In genomic region chr14:93150227-93151206, GRCh38 we compare ENCODE assay signal across 11 cellular contexts. TPM values are rescaled to one million over a fixed set of nuclear protein-coding genes. Genes with fewer than 3 reads are reported as not detected.
A peak's percentile ranks its signal among the peaks of the same experiment; 100 is the strongest.
DNase-seq lines count a peak whose midpoint lies in the region; ATAC-seq, FAIRE-seq and TF ChIP-seq lines count a peak whose summit lies in the region.
"Had no signal": no experiment of that assay in that cellular context is flagged by ENCODE, and none has a peak within 500 bp of the region (broad histone marks: within the 10 kb centered on the region; RNA-seq: fewer than 3 reads in every experiment).

No MANE protein-coding gene starts in this region.

- peak; percentile 37 for ATAC-seq in Right ventricle myocardium inferior
- ATAC-seq in GM12878 = no peak; the same call in 2 of the 3 replicates
- peak; percentile 81 for ATAC-seq in left lobe of liver
- no peak for ATAC-seq in HG03457 (IDR thresholded peaks at IDR 0.05; ENCODE audit: unreplicated experiment)

- H3K9ac ChIP-seq in GM12878 (ENCODE audit: control insufficient read depth, insufficient read depth, low read length) = no peak overlapping the region

- H3K27me3 ChIP-seq in GM12878 (replicated peaks in 1 of 2; ENCODE audit: control insufficient read depth in 2 of 2, insufficient read depth in 2 of 2, low read length in 1 of 2) = no peaks in the 10 kb centered on the region

- no peaks in the 10 kb centered on the region for H3K9me3 ChIP-seq in GM12878 (replicated peaks; ENCODE audit: control insufficient read depth, insufficient read depth, low read length)

- TF ChIP-seq POLR2A in GM12878 (IDR thresholded peaks at IDR 0.05; ENCODE audit: low read depth, low read length) = no peak

- no peak for DNase-seq in Right ventricle myocardium inferior (ENCODE audit: missing footprints)
- DNase-seq in cardiac septum (ENCODE audit: low spot score) = no peak
- no peak for DNase-seq in GM12878 (ENCODE audit: low read depth, low spot score)
- peak; percentile 63 for DNase-seq in left lobe of liver (ENCODE audit: low spot score)
- DNase-seq in NCI-H2081 (lab: John Stamatoyannopoulos, UW) = no peak
- DNase-seq in immature natural killer cell = no peak
- DNase-seq in coronary artery (ENCODE audit: low spot score) = no peak
- DNase-seq: activated naive CD4-positive, alpha-beta T cell treated with Interleukin-2 at 50 U/mL for 16 hours; NCI-H524 had no signal

- H3K27ac Mint-ChIP-seq in immature natural killer cell = no peak overlapping the region

- BruUV-seq in GM12878 (replicated peaks; lab: Mats Ljungman, UMichigan) = no TSS peak

- H3K27me3 Mint-ChIP-seq in immature natural killer cell (ENCODE audit: low read depth in 3 of 3) = peaks cover 0 to 2% (median 2%) of the 10 kb centered on the region in 3 donors

- H3K4me1 Mint-ChIP-seq in immature natural killer cell = no peaks in the 10 kb centered on the region

- POLR2A ChIA-PET in GM12878 (lab: Charles Lee) = no interaction called here

- FAIRE-seq in GM12878 (lab: Jason Lieb, UNC) = no peak
- FAIRE-seq: H54 had no signal

- no peaks in the 10 kb centered on the region for H3K9me3 Mint-ChIP-seq in immature natural killer cell

- H3K4me3 Mint-ChIP-seq in immature natural killer cell = no peak overlapping the region

- in situ Hi-C loops in GM12878 (cut with MboI) = no loop called here

- H2AFZ ChIP-seq in GM12878 (ENCODE audit: control insufficient read depth, low read depth, low read length) = no peak overlapping the region

- RAD21 ChIA-PET in GM12878 (lab: Charles Lee; ENCODE audit: unreplicated experiment) = no interaction called here

- H3K36me3 ChIP-seq in GM12878 (ENCODE audit: control insufficient read depth in 2 of 2, insufficient read depth in 2 of 2, low read length in 1 of 2) = no peaks in the 10 kb centered on the region

- no peaks in the 10 kb centered on the region for H3K36me3 Mint-ChIP-seq in immature natural killer cell

- no peak overlapping the region for H3K27ac ChIP-seq in GM12878 (ENCODE audit: control insufficient read depth, insufficient read depth)
- H3K27ac ChIP-seq in coronary artery = no peak overlapping the region

- no peak for TF ChIP-seq RAD21 in GM12878 (IDR thresholded peaks at IDR 0.05; ENCODE audit: insufficient read depth, low read depth, low read length)

- H3K79me2 ChIP-seq in GM12878 (ENCODE audit: control insufficient read depth, insufficient read depth, low read length) = no peaks in the 10 kb centered on the region

- intact Hi-C loops in Right ventricle myocardium inferior (cut with DNase I) = no loop called here
- intact Hi-C loops in cardiac septum (cut with DNase I) = no loop called here
- intact Hi-C loops in GM12878 (cut with micrococcal nuclease; ENCODE audit: unreplicated experiment) = no loop called here

- H3K4me3 ChIP-seq in GM12878 = no peak overlapping the region
- no peak overlapping the region for H3K4me3 ChIP-seq in coronary artery

- H4K20me1 ChIP-seq in GM12878 (ENCODE audit: control insufficient read depth, insufficient read depth) = no peaks in the 10 kb centered on the region

- H3K4me1 ChIP-seq in GM12878 (ENCODE audit: control insufficient read depth, insufficient read depth, low read length) = peaks cover 4% of the 10 kb centered on the region; the same call in 1 of the 2 replicates

- SMC1A ChIA-PET in GM12878 (lab: Charles Lee; ENCODE audit: uncharacterized antibody, unreplicated experiment) = no interaction called here

- TF ChIP-seq EP300 in GM12878 (IDR thresholded peaks at IDR 0.05; ENCODE audit: borderline replicate concordance in 1 of 2, control insufficient read depth in 1 of 2, low read depth in 2 of 2, low read length in 2 of 2) = no peak

- CTCF ChIA-PET in GM12878 (lab: Yijun Ruan, JAX) = interaction anchor here (1.0 to 2.3 kb wide), 5 partner anchors 10 to 37 kb away, joined by 3 to 7 read pairs (median 3); no protein-coding TSS in a partner anchor

- 0 out of 2 replicates have a peak overlapping the region, but pooled peaks have one; percentile 15 for H3K4me2 ChIP-seq in GM12878 (ENCODE audit: control insufficient read depth, insufficient read depth)

- WGBS in GM12878 (ENCODE audit: insufficient coverage, insufficient replicate concordance, low lambda C conversion rate, missing lambda C conversion rate) = 47% methylated on average over 16 of the region's 16 CpGs

- TF ChIP-seq CTCF in GM12878 (IDR thresholded peaks at IDR 0.05 in 2 of 3, conservative IDR thresholded peaks at IDR 0.05 in 1 of 3; ENCODE audit: control insufficient read depth in 2 of 3, extremely low read depth in 1 of 3, insufficient read depth in 1 of 3, low read depth in 3 of 3, low read length in 3 of 3) = no peak
- TF ChIP-seq CTCF in coronary artery (IDR thresholded peaks at IDR 0.05) = no peak

RNA-seq across cellular contexts. Expression of gene MOAP1, which starts 34.2 kb away (rescaled TPM):
- total RNA-seq in Right ventricle myocardium inferior (52.5 TPM), cardiac septum (58.1 TPM), GM12878 (2014; rRNA removed) (14.2 and 18.1 TPM in 2 replicates), GM12878 (2014; rRNA removed; fragmentation: Illumina TruSeq; extraction: Trizol) (11.9 and 13.5 TPM in 2 replicates), GM12878 (2021) (12.1 and 12.5 TPM in 2 replicates), left lobe of liver (10.4 TPM)
- total RNA-seq in GM12878 (2013; cell fraction: nucleolus; rRNA removed) = 24.9 and 26.0 TPM in 2 replicates
- 15.7 TPM for polyA plus RNA-seq in GM12878 (2011; ENCODE audit: low read depth)
- polyA plus RNA-seq in GM12878 (2011; rRNA removed) (51.9 and 59.0 TPM in 2 replicates), GM12878 (2014; fragmentation: Illumina TruSeq; extraction: Trizol) (10.3 and 13.8 TPM in 2 replicates), GM12878 (2014; fragmentation: Nextera tagmentation; extraction: Ambion mirVana) (1 to 10 TPM; 3.1 to 5.2 TPM), GM12878 (2014; rRNA removed) (15.4 and 17.2 TPM in 2 replicates), GM12878 (2016; fragmentation: Nextera tagmentation; extraction: Ambion mirVana) (1 to 10 TPM; 7.7 to 8.0 TPM), immature natural killer cell (100 to 1,000 TPM in 1 of 3 donors, 10 to 100 TPM in 2; 68.0 to 124 (median 90.4) TPM)
- 34.8 and 37.1 TPM in 2 replicates for polyA plus RNA-seq in GM12878 (2011; cell fraction: cytosol; rRNA removed)
- 19.4 and 23.4 TPM in 2 replicates for polyA plus RNA-seq in GM12878 (2011; cell fraction: nucleus; rRNA removed)
- 17.4 and 18.1 TPM in 2 replicates for polyA plus RNA-seq in GM12878 (2012)
- 18.0 and 20.8 TPM in 2 replicates for polyA minus RNA-seq in GM12878 (2011; rRNA and poly(A)+ RNA removed)
- polyA minus RNA-seq in GM12878 (2011; cell fraction: cytosol; rRNA and poly(A)+ RNA removed) = 10.0 and 10.5 TPM in 2 replicates
- polyA minus RNA-seq in GM12878 (2011; cell fraction: nucleus; rRNA and poly(A)+ RNA removed) = 10.6 and 13.4 TPM in 2 replicates

RNA-seq across cellular contexts. Expression of gene LYSET, which starts 34.6 kb away (rescaled TPM):
- 23.0 TPM for total RNA-seq in Right ventricle myocardium inferior
- total RNA-seq in cardiac septum = 17.3 TPM
- 16.2 and 18.2 TPM in 2 replicates for total RNA-seq in GM12878 (2013; cell fraction: nucleolus; rRNA removed)
- total RNA-seq in GM12878 (2014; rRNA removed) = 12.6 and 14.8 TPM in 2 replicates
- total RNA-seq in GM12878 (2014; rRNA removed; fragmentation: Illumina TruSeq; extraction: Trizol) = 10.9 and 14.4 TPM in 2 replicates
- 15.4 and 16.6 TPM in 2 replicates for total RNA-seq in GM12878 (2021)
- 13.1 TPM for polyA plus RNA-seq in GM12878 (2011; ENCODE audit: low read depth)
- 29.5 and 34.7 TPM in 2 replicates for polyA plus RNA-seq in GM12878 (2011; rRNA removed)
- polyA plus RNA-seq in GM12878 (2011; cell fraction: cytosol; rRNA removed) = 12.5 and 17.6 TPM in 2 replicates
- polyA plus RNA-seq in GM12878 (2011; cell fraction: nucleus; rRNA removed) = 8.6 and 12.3 TPM in 2 replicates
- 12.0 and 12.7 TPM in 2 replicates for polyA plus RNA-seq in GM12878 (2012)
- 16.0 and 24.1 TPM in 2 replicates for polyA plus RNA-seq in GM12878 (2014; fragmentation: Illumina TruSeq; extraction: Trizol)
- 10 to 100 TPM; 33.4 to 34.5 TPM for polyA plus RNA-seq in GM12878 (2014; fragmentation: Nextera tagmentation; extraction: Ambion mirVana)
- polyA plus RNA-seq in GM12878 (2014; rRNA removed) = 11.1 and 11.9 TPM in 2 replicates
- 10 to 100 TPM; 26.5 to 30.1 TPM for polyA plus RNA-seq in GM12878 (2016; fragmentation: Nextera tagmentation; extraction: Ambion mirVana)
- polyA minus RNA-seq in GM12878 (2011; rRNA and poly(A)+ RNA removed) = 12.7 and 13.1 TPM in 2 replicates
- 0.94 and 7.8 TPM in 2 replicates for polyA minus RNA-seq in GM12878 (2011; cell fraction: cytosol; rRNA and poly(A)+ RNA removed)
- polyA minus RNA-seq in GM12878 (2011; cell fraction: nucleus; rRNA and poly(A)+ RNA removed) = 7.9 and 12.0 TPM in 2 replicates
- total RNA-seq in left lobe of liver = 8.1 TPM
- polyA plus RNA-seq in immature natural killer cell = 10 to 100 TPM; 29.9 to 31.8 (median 30.3) TPM

RNA-seq across cellular contexts. Expression of gene ITPK1, which starts 34.8 kb away (rescaled TPM):
- total RNA-seq in Right ventricle myocardium inferior (123 TPM), cardiac septum (77.1 TPM), GM12878 (2014; rRNA removed) (23.5 and 26.5 TPM in 2 replicates), GM12878 (2014; rRNA removed; fragmentation: Illumina TruSeq; extraction: Trizol) (15.9 and 21.9 TPM in 2 replicates), GM12878 (2021) (56.1 and 57.9 TPM in 2 replicates), left lobe of liver (61.3 TPM)
- 27.6 and 44.1 TPM in 2 replicates for total RNA-seq in GM12878 (2013; cell fraction: nucleolus; rRNA removed)
- 10.8 TPM for polyA plus RNA-seq in GM12878 (2011; ENCODE audit: low read depth)
- polyA plus RNA-seq in GM12878 (2011; rRNA removed) (33.3 and 73.2 TPM in 2 replicates), GM12878 (2014; fragmentation: Illumina TruSeq; extraction: Trizol) (21.9 and 36.4 TPM in 2 replicates), GM12878 (2014; fragmentation: Nextera tagmentation; extraction: Ambion mirVana) (1 to 10 TPM; 1.3 to 2.1 TPM), GM12878 (2014; rRNA removed) (36.2 and 36.3 TPM in 2 replicates), GM12878 (2016; fragmentation: Nextera tagmentation; extraction: Ambion mirVana) (10 to 100 TPM; 24.5 to 27.5 TPM), immature natural killer cell (10 to 100 TPM; 19.5 to 53.0 (median 21.7) TPM)
- 73.7 and 83.9 TPM in 2 replicates for polyA plus RNA-seq in GM12878 (2011; cell fraction: cytosol; rRNA removed)
- 69.1 and 75.9 TPM in 2 replicates for polyA plus RNA-seq in GM12878 (2011; cell fraction: nucleus; rRNA removed)
- polyA plus RNA-seq in GM12878 (2012) = 22.0 and 26.6 TPM in 2 replicates
- polyA minus RNA-seq in GM12878 (2011; rRNA and poly(A)+ RNA removed) = 137 and 139 TPM in 2 replicates
- polyA minus RNA-seq in GM12878 (2011; cell fraction: cytosol; rRNA and poly(A)+ RNA removed) = 32.7 and 33.5 TPM in 2 replicates
- 38.8 and 49.5 TPM in 2 replicates for polyA minus RNA-seq in GM12878 (2011; cell fraction: nucleus; rRNA and poly(A)+ RNA removed)

RNA-seq across cellular contexts. Expression of gene GON7, which starts 56.3 kb away (rescaled TPM):
- total RNA-seq in Right ventricle myocardium inferior (15.6 TPM), cardiac septum (11.8 TPM), GM12878 (2014; rRNA removed) (33.4 and 37.0 TPM in 2 replicates), GM12878 (2014; rRNA removed; fragmentation: Illumina TruSeq; extraction: Trizol) (29.2 and 32.6 TPM in 2 replicates), GM12878 (2021) (18.5 and 21.6 TPM in 2 replicates), left lobe of liver (5.0 TPM)
- total RNA-seq in GM12878 (2013; cell fraction: nucleolus; rRNA removed) = 6.7 and 10.1 TPM in 2 replicates
- polyA plus RNA-seq in GM12878 (2011; ENCODE audit: low read depth) = 4.7 TPM
- polyA plus RNA-seq in GM12878 (2011; rRNA removed) (40.3 and 59.8 TPM in 2 replicates), GM12878 (2014; fragmentation: Illumina TruSeq; extraction: Trizol) (27.2 and 30.5 TPM in 2 replicates), GM12878 (2014; fragmentation: Nextera tagmentation; extraction: Ambion mirVana) (10 to 100 TPM; 25.9 to 31.2 TPM), GM12878 (2014; rRNA removed) (34.5 and 35.2 TPM in 2 replicates), GM12878 (2016; fragmentation: Nextera tagmentation; extraction: Ambion mirVana) (10 to 100 TPM; 53.6 to 59.0 TPM), immature natural killer cell (10 to 100 TPM; 22.1 to 24.8 (median 22.4) TPM)
- 12.3 and 14.2 TPM in 2 replicates for polyA plus RNA-seq in GM12878 (2011; cell fraction: cytosol; rRNA removed)
- 14.3 and 15.4 TPM in 2 replicates for polyA plus RNA-seq in GM12878 (2011; cell fraction: nucleus; rRNA removed)
- 13.2 and 14.7 TPM in 2 replicates for polyA plus RNA-seq in GM12878 (2012)
- 6.2 and 6.9 TPM in 2 replicates for polyA minus RNA-seq in GM12878 (2011; rRNA and poly(A)+ RNA removed)
- 5.7 and 7.5 TPM in 2 replicates for polyA minus RNA-seq in GM12878 (2011; cell fraction: cytosol; rRNA and poly(A)+ RNA removed)
- polyA minus RNA-seq in GM12878 (2011; cell fraction: nucleus; rRNA and poly(A)+ RNA removed) = 6.9 and 10.0 TPM in 2 replicates

RNA-seq across cellular contexts. Expression of gene UBR7, which starts 56.5 kb away (rescaled TPM):
- total RNA-seq in Right ventricle myocardium inferior (20.5 TPM), cardiac septum (25.2 TPM), GM12878 (2014; rRNA removed) (59.5 and 60.0 TPM in 2 replicates), GM12878 (2014; rRNA removed; fragmentation: Illumina TruSeq; extraction: Trizol) (32.2 and 33.4 TPM in 2 replicates), GM12878 (2021) (33.1 and 36.6 TPM in 2 replicates), left lobe of liver (8.8 TPM)
- 19.5 and 23.5 TPM in 2 replicates for total RNA-seq in GM12878 (2013; cell fraction: nucleolus; rRNA removed)
- 20.3 TPM for polyA plus RNA-seq in GM12878 (2011; ENCODE audit: low read depth)
- polyA plus RNA-seq in GM12878 (2011; rRNA removed) (85.6 and 99.2 TPM in 2 replicates), GM12878 (2014; fragmentation: Illumina TruSeq; extraction: Trizol) (47.3 and 59.0 TPM in 2 replicates), GM12878 (2014; fragmentation: Nextera tagmentation; extraction: Ambion mirVana) (10 to 100 TPM; 14.3 to 20.8 TPM), GM12878 (2014; rRNA removed) (52.6 and 67.0 TPM in 2 replicates), GM12878 (2016; fragmentation: Nextera tagmentation; extraction: Ambion mirVana) (10 to 100 TPM; 63.3 to 66.7 TPM), immature natural killer cell (10 to 100 TPM; 29.8 to 76.1 (median 43.4) TPM)
- polyA plus RNA-seq in GM12878 (2011; cell fraction: cytosol; rRNA removed) = 53.5 and 53.8 TPM in 2 replicates
- polyA plus RNA-seq in GM12878 (2011; cell fraction: nucleus; rRNA removed) = 40.5 and 45.1 TPM in 2 replicates
- 23.0 and 28.6 TPM in 2 replicates for polyA plus RNA-seq in GM12878 (2012)
- polyA minus RNA-seq in GM12878 (2011; rRNA and poly(A)+ RNA removed) = 42.2 and 43.7 TPM in 2 replicates
- polyA minus RNA-seq in GM12878 (2011; cell fraction: cytosol; rRNA and poly(A)+ RNA removed) = 26.9 and 29.5 TPM in 2 replicates
- 22.7 and 26.8 TPM in 2 replicates for polyA minus RNA-seq in GM12878 (2011; cell fraction: nucleus; rRNA and poly(A)+ RNA removed)

Comparison
In these comparisons a context has a peak if more than half of its experiments do, and no peak if none do; other contexts are left out.
1. ATAC-seq: peak in Right ventricle myocardium inferior (single experiment) and left lobe of liver (single experiment); none in GM12878 (single experiment) and HG03457 (single experiment).